8 cellular contexts compared by ENCODE assay signal in genomic region chr3:57555738-57556458, GRCh38. TPM values are rescaled to one million over a fixed set of nuclear protein-coding genes. Genes with fewer than 3 reads are reported as not detected.
A peak's percentile ranks its signal among the peaks of the same experiment; 100 is the strongest.
DNase-seq lines count a peak whose midpoint lies in the region; FAIRE-seq and TF ChIP-seq lines count a peak whose summit lies in the region.

A gene with protein sequence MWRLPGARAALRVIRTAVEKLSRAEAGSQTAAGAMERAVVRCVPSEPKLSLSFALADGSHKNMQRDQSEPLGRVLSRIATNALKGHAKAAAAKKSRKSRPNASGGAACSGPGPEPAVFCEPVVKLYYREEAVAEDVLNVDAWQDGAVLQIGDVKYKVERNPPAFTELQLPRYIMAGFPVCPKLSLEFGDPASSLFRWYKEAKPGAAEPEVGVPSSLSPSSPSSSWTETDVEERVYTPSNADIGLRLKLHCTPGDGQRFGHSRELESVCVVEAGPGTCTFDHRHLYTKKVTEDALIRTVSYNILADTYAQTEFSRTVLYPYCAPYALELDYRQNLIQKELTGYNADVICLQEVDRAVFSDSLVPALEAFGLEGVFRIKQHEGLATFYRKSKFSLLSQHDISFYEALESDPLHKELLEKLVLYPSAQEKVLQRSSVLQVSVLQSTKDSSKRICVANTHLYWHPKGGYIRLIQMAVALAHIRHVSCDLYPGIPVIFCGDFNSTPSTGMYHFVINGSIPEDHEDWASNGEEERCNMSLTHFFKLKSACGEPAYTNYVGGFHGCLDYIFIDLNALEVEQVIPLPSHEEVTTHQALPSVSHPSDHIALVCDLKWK (plus strand): TSS chr3:57556274. CDS start chr3:57556380, 106 bp downstream.

- H3K27ac ChIP-seq in stomach = peak within 1 kb of the TSS; percentile 92 to 95 (median 95)

- H3K27ac Mint-ChIP-seq in neural crest cell (ENCODE audit: unreplicated experiment) = peak within 1 kb of the TSS; percentile 100

- peaks cover 5% of the 10 kb centered on the region; the same call in 1 of the 2 replicates for H3K4me1 ChIP-seq in ES-I3 (ENCODE audit: insufficient read depth, low read length)
- H3K4me1 ChIP-seq in Loucy (ENCODE audit: insufficient read depth, low read length, poor library complexity, severe bottlenecking) = peaks cover 33% of the 10 kb centered on the region
- H3K4me1 ChIP-seq in stomach = peaks cover 16 to 48% (median 42%) of the 10 kb centered on the region in 4 donors

- H3K36me3 Mint-ChIP-seq in neural crest cell (ENCODE audit: low read depth) = peaks cover 4% of the 10 kb centered on the region

- TF ChIP-seq POLR2A in H54 (IDR thresholded peaks at IDR 0.05; ENCODE audit: low read depth, low read length) (peak; percentile 72), stomach (IDR thresholded peaks at IDR 0.05) (peak in 2 of 4 donors; percentile 25 to 76)

- peaks cover 27% of the 10 kb centered on the region for H4K20me1 ChIP-seq in Loucy (ENCODE audit: insufficient read depth, low read length, poor library complexity, severe bottlenecking)

- intact Hi-C loops in stomach (cut with DNase I; ENCODE audit: low total_unique reads) = no loop called here

- peak within 1 kb of the TSS; percentile 100 for H3K4me2 ChIP-seq in Loucy (ENCODE audit: low read depth, low read length, poor library complexity, severe bottlenecking)

- H3K4me3 ChIP-seq in Loucy (ENCODE audit: low read length, poor library complexity, severe bottlenecking) = peak within 1 kb of the TSS; percentile 97
- peak within 1 kb of the TSS; percentile 82 to 97 for H3K4me3 ChIP-seq in foreskin fibroblast (ENCODE audit: low read depth in 1 of 2, low read length in 2 of 2)
- peak within 1 kb of the TSS; percentile 76 to 97 (median 84) for H3K4me3 ChIP-seq in stomach

- no peaks in the 10 kb centered on the region for H3K9me3 Mint-ChIP-seq in neural crest cell

- H3K79me2 ChIP-seq in Loucy (ENCODE audit: insufficient read depth, low read length) = peaks cover 48% of the 10 kb centered on the region

- peaks cover 34% of the 10 kb centered on the region for H3K4me1 Mint-ChIP-seq in neural crest cell

- peak within 1 kb of the TSS; percentile 85 for H3K4me3 Mint-ChIP-seq in neural crest cell

- H3K36me3 ChIP-seq in ES-I3 (ENCODE audit: insufficient read depth, low read length) (peaks cover 5% of the 10 kb centered on the region; the same call in 1 of the 2 replicates), Loucy (ENCODE audit: insufficient read depth, low read length) (no peaks in the 10 kb centered on the region), stomach (peaks cover 6 to 21% (median 19%) of the 10 kb centered on the region in 4 donors)

- H3K27me3 ChIP-seq in Loucy (ENCODE audit: insufficient read depth, low read length, poor library complexity, severe bottlenecking) (no peaks in the 10 kb centered on the region), stomach (no peaks in the 10 kb centered on the region)

- peak within 1 kb of the TSS; percentile 99 for H2AFZ ChIP-seq in Loucy (ENCODE audit: low read length)

- no peak for FAIRE-seq in H54 (lab: Jason Lieb, UNC)

- TF ChIP-seq EP300 in stomach (IDR thresholded peaks at IDR 0.05) = no peak

- WGBS in stomach, 5 donors = 0 to 1% (median 0%) methylated on average over 44 to 54 of the region's 54 CpGs

- H3K27me3 Mint-ChIP-seq in neural crest cell (ENCODE audit: low read depth) = no peaks in the 10 kb centered on the region

- no peaks in the 10 kb centered on the region for H3F3A ChIP-seq in Loucy (ENCODE audit: low read depth)

- DNase-seq in H54 (ENCODE audit: insufficient read length, low spot score) (peak; percentile 74), SIG-M5 (lab: John Stamatoyannopoulos, UW) (peak; percentile 30), activated gamma-delta T cell (lab: John Stamatoyannopoulos, UW) (peak; percentile 60), foreskin fibroblast (peak; percentile 87 to 95), neural crest cell (ENCODE audit: low read depth, low spot score) (peak; percentile 67), stomach (peak; percentile 86)

- H3K9ac ChIP-seq in ES-I3 (ENCODE audit: low read depth, low read length) = peak within 1 kb of the TSS; percentile 91
- H3K9ac ChIP-seq in Loucy (ENCODE audit: low read depth, low read length, poor library complexity, severe bottlenecking) = peak within 1 kb of the TSS; percentile 88

- TF ChIP-seq CTCF in Loucy (conservative IDR thresholded peaks at IDR 0.05; ENCODE audit: low read length) (no peak), foreskin fibroblast (IDR thresholded peaks at IDR 0.05; ENCODE audit: low read depth, low read length) (no peak), neural crest cell (conservative IDR thresholded peaks at IDR 0.05) (no peak), stomach (IDR thresholded peaks at IDR 0.05) (peak in 1 of 7 experiments; percentile 7)

- H3K9me2 ChIP-seq in Loucy (replicated peaks; ENCODE audit: low read depth, low read length) = no peaks in the 10 kb centered on the region

- H3K9me3 ChIP-seq in ES-I3 (ENCODE audit: control insufficient read depth, insufficient read depth, low read length) = no peaks in the 10 kb centered on the region
- H3K9me3 ChIP-seq in Loucy (ENCODE audit: insufficient read depth, low read depth, low read length) = no peaks in the 10 kb centered on the region
- no peaks in the 10 kb centered on the region for H3K9me3 ChIP-seq in stomach

RNA-seq across cellular contexts. Expression of the gene that starts here (rescaled TPM):
- 19.5 and 20.0 TPM in 2 replicates for total RNA-seq in neural crest cell
- total RNA-seq in stomach = 10 to 100 TPM in 3 of 5 donors, 1 to 10 TPM in 2; 3.5 to 17.4 (median 10.3) TPM
- polyA plus RNA-seq in stomach = 1 to 10 TPM; 2.7 to 4.0 (median 3.1) TPM

Comparison
In these comparisons a context has a peak if more than half of its experiments do, and no peak if none do; other contexts are left out.
1. Peak in every context shown above with its lines: DNase-seq, H3K4me3 ChIP-seq and H3K27ac ChIP-seq.
2. DNase-seq: peak in every context shown above with its lines; median percentile 91 in foreskin fibroblast; 86 in stomach; 74 in H54; 67 in neural crest cell; 60 in activated gamma-delta T cell; 30 in SIG-M5.